ENCODE assay signal across 8 cellular contexts in genomic region chr5:71778678-71779276, GRCh38. TPM values are rescaled to one million over a fixed set of nuclear protein-coding genes. Genes with fewer than 3 reads are reported as not detected.
DNase-seq lines count a peak whose midpoint lies in the region; ATAC-seq and TF ChIP-seq lines count a peak whose summit lies in the region.

No MANE protein-coding gene starts in this region.

- H3K4me3 Mint-ChIP-seq in glutamatergic neuron (ENCODE audit: unreplicated experiment) (no peak overlapping the region), T-helper 17 cell (no peak overlapping the region)
- no peak overlapping the region for H3K4me3 Mint-ChIP-seq in activated CD4-positive, alpha-beta memory T cell treated with anti-CD3 and anti-CD28 coated beads for 36 hours

- H3K4me3 ChIP-seq in Panc1 (ENCODE audit: low read depth in 2 of 2, low read length in 2 of 2) (no peak overlapping the region), upper lobe of right lung (no peak overlapping the region)

- H3K36me3 ChIP-seq in Panc1 (ENCODE audit: control insufficient read depth, insufficient read depth, low read length): no peaks in the 10 kb centered on the region
- H3K36me3 ChIP-seq in upper lobe of right lung: no peaks in the 10 kb centered on the region

- H3K27me3 ChIP-seq in Panc1 (ENCODE audit: control insufficient read depth, insufficient read depth, low read length): peaks cover 15% of the 10 kb centered on the region; the same call in 1 of the 2 replicates
- H3K27me3 ChIP-seq in upper lobe of right lung: no peaks in the 10 kb centered on the region

- ATAC-seq in Panc1: 0 out of 2 replicates have a peak, but pooled peaks have one; percentile 65
- ATAC-seq in upper lobe of right lung: peak; percentile 31
- no peak for ATAC-seq in GM18867 (IDR thresholded peaks at IDR 0.05; ENCODE audit: unreplicated experiment)
- ATAC-seq in T-helper 17 cell: no peak

- DNase-seq in AG20443 (ENCODE audit: low spot score) (peak; percentile 68), HCEC 1CT (peak; percentile 36), Panc1 (ENCODE audit: low read depth, low spot score) (no peak), glutamatergic neuron (peak; percentile 36), upper lobe of right lung (no peak), T-helper 17 cell (no peak)
- DNase-seq in activated CD4-positive, alpha-beta memory T cell treated with anti-CD3 and anti-CD28 coated beads for 36 hours: no peak

- POLR2A ChIA-PET in Panc1 (lab: Charles Lee): no interaction called here
- POLR2A ChIA-PET in activated CD4-positive, alpha-beta memory T cell treated with anti-CD3 and anti-CD28 coated beads for 36 hours (lab: Charles Lee): no interaction called here

- H3K9me3 ChIP-seq in Panc1 (ENCODE audit: control insufficient read depth, insufficient read depth, low read depth, low read length) (no peaks in the 10 kb centered on the region), upper lobe of right lung (no peaks in the 10 kb centered on the region), T-helper 17 cell (ENCODE audit: control insufficient read depth, low read length, poor library complexity, severe bottlenecking) (no peaks in the 10 kb centered on the region)

- H3K27me3 Mint-ChIP-seq in glutamatergic neuron (ENCODE audit: unreplicated experiment): peaks cover 2% of the 10 kb centered on the region
- H3K27me3 Mint-ChIP-seq in activated CD4-positive, alpha-beta memory T cell treated with anti-CD3 and anti-CD28 coated beads for 36 hours: peaks cover 3% of the 10 kb centered on the region
- H3K27me3 Mint-ChIP-seq in T-helper 17 cell: peaks cover 10% of the 10 kb centered on the region

- H3K27ac ChIP-seq in Panc1 (ENCODE audit: low read length): no peak overlapping the region
- H3K27ac ChIP-seq in upper lobe of right lung: no peak overlapping the region

- in situ Hi-C loops in Panc1 (cut with HindIII; ENCODE audit: low pct_unique_long_range_greater_than_20kb, low sequenced_read_pairs): no loop called here

- H3K9me3 Mint-ChIP-seq in glutamatergic neuron (ENCODE audit: unreplicated experiment): peaks cover 5% of the 10 kb centered on the region
- no peaks in the 10 kb centered on the region for H3K9me3 Mint-ChIP-seq in activated CD4-positive, alpha-beta memory T cell treated with anti-CD3 and anti-CD28 coated beads for 36 hours

- H3K36me3 Mint-ChIP-seq in glutamatergic neuron (ENCODE audit: unreplicated experiment): no peaks in the 10 kb centered on the region
- H3K36me3 Mint-ChIP-seq in activated CD4-positive, alpha-beta memory T cell treated with anti-CD3 and anti-CD28 coated beads for 36 hours: no peaks in the 10 kb centered on the region
- peaks cover 4% of the 10 kb centered on the region for H3K36me3 Mint-ChIP-seq in T-helper 17 cell (ENCODE audit: low read depth)

- H3K27ac Mint-ChIP-seq in glutamatergic neuron (ENCODE audit: unreplicated experiment) (no peak overlapping the region), T-helper 17 cell (no peak overlapping the region)
- no peak overlapping the region for H3K27ac Mint-ChIP-seq in activated CD4-positive, alpha-beta memory T cell treated with anti-CD3 and anti-CD28 coated beads for 36 hours

- BruUV-seq in Panc1 (replicated peaks; lab: Mats Ljungman, UMichigan): no TSS peak

- TF ChIP-seq CTCF in Panc1 (IDR thresholded peaks at IDR 0.05) (peak; percentile 59), glutamatergic neuron (IDR thresholded peaks at IDR 0.05; ENCODE audit: partially characterized antibody, unreplicated experiment) (peak; percentile 22), upper lobe of right lung (IDR thresholded peaks at IDR 0.05) (peak; percentile 58)

- H3K4me1 Mint-ChIP-seq in glutamatergic neuron (ENCODE audit: low read depth, unreplicated experiment) (peaks cover 30% of the 10 kb centered on the region), T-helper 17 cell (peaks cover 13% of the 10 kb centered on the region)
- H3K4me1 Mint-ChIP-seq in activated CD4-positive, alpha-beta memory T cell treated with anti-CD3 and anti-CD28 coated beads for 36 hours (ENCODE audit: low read depth): peaks cover 19% of the 10 kb centered on the region

- CTCF ChIA-PET in Panc1 (lab: Charles Lee): no interaction called here
- CTCF ChIA-PET in activated CD4-positive, alpha-beta memory T cell treated with anti-CD3 and anti-CD28 coated beads for 36 hours (lab: Charles Lee): interaction anchor here (1.1 kb wide), 1 partner anchor 468 kb away, joined by 3 read pairs; no protein-coding TSS in a partner anchor

- intact Hi-C loops in Panc1 (cut with micrococcal nuclease; ENCODE audit: unreplicated experiment): no loop called here
- intact Hi-C loops in upper lobe of right lung (cut with DNase I): no loop called here
- intact Hi-C loops in activated CD4-positive, alpha-beta memory T cell treated with anti-CD3 and anti-CD28 coated beads for 36 hours (cut with micrococcal nuclease): no loop called here

- H3K4me1 ChIP-seq in Panc1 (ENCODE audit: control insufficient read depth, insufficient read depth, low read length) (0 out of 2 replicates have a peak, but pooled peaks cover 3% of the 10 kb centered on the region), upper lobe of right lung (peaks cover 7% of the 10 kb centered on the region)

RNA-seq across cellular contexts. Expression of gene CARTPT, which starts 59.7 kb away (rescaled TPM):
- total RNA-seq in Panc1 (2021; ENCODE audit: unreplicated experiment): not detected
- polyA plus RNA-seq in Panc1 (2012; ENCODE audit: insufficient read length): not detected
- total RNA-seq in glutamatergic neuron (ENCODE audit: unreplicated experiment): not detected
- not detected for total RNA-seq in upper lobe of right lung
- total RNA-seq in activated CD4-positive, alpha-beta memory T cell treated with anti-CD3 and anti-CD28 coated beads for 36 hours: not detected
- not detected for total RNA-seq in T-helper 17 cell

Comparison
In these comparisons a context has a peak if more than half of its experiments do, and no peak if none do; other contexts are left out.
1. DNase-seq: peak in AG20443 (single experiment), HCEC 1CT (single experiment) and glutamatergic neuron (single experiment); none in Panc1 (single experiment), upper lobe of right lung (single experiment), activated CD4-positive, alpha-beta memory T cell treated with anti-CD3 and anti-CD28 coated beads for 36 hours (single experiment) and T-helper 17 cell (0 of 3).
2. ATAC-seq: peak in Panc1 (single experiment) and upper lobe of right lung (single experiment); none in GM18867 (single experiment) and T-helper 17 cell (single experiment).
3. Peak in every context shown above with its lines, with median percentiles within 50 percentile points of each other: CTCF ChIP-seq.